Comparison of ENCODE assay signal across 8 cellular contexts in the genomic region with DNA sequence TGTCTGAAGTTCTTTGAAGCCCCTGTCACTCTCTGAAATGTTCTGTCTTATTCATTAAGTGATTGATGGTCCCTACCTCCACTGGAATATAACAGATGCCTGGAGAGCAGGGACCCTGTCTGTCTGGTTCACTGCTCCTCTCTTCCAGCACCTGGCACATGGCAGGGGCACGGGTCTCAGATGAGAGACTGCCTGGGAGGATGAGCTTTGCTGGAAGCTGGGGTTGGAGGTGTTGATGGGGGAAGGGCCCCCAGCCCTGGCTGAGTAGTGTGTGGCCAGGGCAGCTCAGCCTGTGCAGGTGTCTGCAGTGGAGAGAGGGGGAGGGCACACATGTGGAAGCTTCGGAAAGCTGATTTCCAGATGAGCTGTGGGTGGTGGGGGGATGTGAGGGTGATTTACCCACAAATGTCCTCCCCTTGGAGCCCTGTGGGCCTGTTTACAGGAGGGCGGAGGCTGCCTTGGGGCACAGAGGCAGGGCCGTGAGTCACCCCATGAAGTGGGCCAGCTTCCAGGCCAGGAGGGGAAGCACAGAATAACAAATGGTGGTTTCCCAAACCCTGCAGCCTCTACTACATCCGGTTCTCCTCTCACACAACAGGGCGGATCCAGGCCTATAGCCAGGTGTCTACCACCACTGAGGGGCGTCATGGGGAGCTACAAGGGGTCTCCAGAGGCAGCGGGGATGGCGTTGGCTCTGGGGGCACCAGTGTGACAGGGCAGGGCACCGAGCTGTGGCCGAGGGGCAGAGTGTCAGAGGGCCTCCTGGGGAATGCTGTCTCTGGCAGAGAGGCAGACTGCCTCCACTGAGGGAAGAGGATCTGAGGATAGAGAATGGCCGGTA. TPM values are rescaled to one million over a fixed set of nuclear protein-coding genes. Genes with fewer than 3 reads are reported as not detected.
DNase-seq lines count a peak whose midpoint lies in the region; ATAC-seq and TF ChIP-seq lines count a peak whose summit lies in the region.

No MANE protein-coding gene starts in this region.

- peak; percentile 81 for ATAC-seq in GM18861 (IDR thresholded peaks at IDR 0.05; ENCODE audit: unreplicated experiment)
- peak; percentile 85 for ATAC-seq in HG03039 (IDR thresholded peaks at IDR 0.05; ENCODE audit: unreplicated experiment)
- peak; percentile 97 to 98 for ATAC-seq in activated T-cell treated with anti-CD3 and anti-CD28 coated beads, Interleukin-2, amount 50 U/mL, for 4 hours

- TF ChIP-seq CTCF in AG04449 (IDR thresholded peaks at IDR 0.05; ENCODE audit: insufficient read depth, low read length, missing control alignments), result no peak
- TF ChIP-seq CTCF in foreskin fibroblast (IDR thresholded peaks at IDR 0.05; ENCODE audit: low read depth, low read length), result no peak

- DNase-seq in AG04449 (ENCODE audit: low read depth, low spot score) (peak; percentile 54), NCI-H69 (lab: John Stamatoyannopoulos, UW) (peak; percentile 99), foreskin fibroblast (peak; percentile 90 to 96), skeletal muscle cell (ENCODE audit: low read depth) (peak; percentile 62), NCI-H526 treated with DMSO at 0.1 percent for 48 hours (lab: John Stamatoyannopoulos, UW) (no peak)
- peak; percentile 16 for DNase-seq in activated T-cell treated with anti-CD3 and anti-CD28 coated beads, Interleukin-2, amount 50 U/mL, for 4 hours

- CTCF ChIA-PET in AG04449 (lab: Yijun Ruan, JAX), result interaction anchor here (1.1 to 13.9 kb wide), 10 partner anchors 10 to 86 kb away, joined by 3 to 128 read pairs (median 4); partner anchors contain the start of gene KRT7

- peaks cover 11% of the 10 kb centered on the region for H3K27me3 Mint-ChIP-seq in activated T-cell treated with anti-CD3 and anti-CD28 coated beads, Interleukin-2, amount 50 U/mL, for 4 hours (ENCODE audit: low read depth)

- H3K36me3 Mint-ChIP-seq in activated T-cell treated with anti-CD3 and anti-CD28 coated beads, Interleukin-2, amount 50 U/mL, for 4 hours (ENCODE audit: insufficient read depth), result no peaks in the 10 kb centered on the region

- H3K4me3 ChIP-seq in AG04449 (ENCODE audit: low read depth, low read length) (no peak overlapping the region), foreskin fibroblast (ENCODE audit: low read depth in 1 of 2, low read length in 2 of 2) (no peak overlapping the region), skeletal muscle cell (ENCODE audit: low read depth, low read length) (no peak overlapping the region)

- peak overlapping the region; percentile 59 for H3K4me3 Mint-ChIP-seq in activated T-cell treated with anti-CD3 and anti-CD28 coated beads, Interleukin-2, amount 50 U/mL, for 4 hours

- H3K4me1 Mint-ChIP-seq in activated T-cell treated with anti-CD3 and anti-CD28 coated beads, Interleukin-2, amount 50 U/mL, for 4 hours (ENCODE audit: low read depth), result peaks cover 19% of the 10 kb centered on the region

- POLR2A ChIA-PET in AG04449 (lab: Yijun Ruan, JAX), result interaction anchor here (0.7 to 1.4 kb wide), 4 partner anchors 11 to 630 kb away, joined by 3 to 5 read pairs (median 3); partner anchors contain the start of genes KRT7 and KRT80

- H3K9me3 Mint-ChIP-seq in activated T-cell treated with anti-CD3 and anti-CD28 coated beads, Interleukin-2, amount 50 U/mL, for 4 hours, result no peaks in the 10 kb centered on the region

RNA-seq across cellular contexts. Expression of gene KRT7, which starts 11.0 kb away (rescaled TPM):
- total RNA-seq in activated T-cell treated with anti-CD3 and anti-CD28 coated beads, Interleukin-2, amount 50 U/mL, for 4 hours, result 1 to 10 TPM; 1.2 to 2.1 (median 1.5) TPM

RNA-seq across cellular contexts. Expression of gene KRT86, which starts 30.5 kb away (rescaled TPM):
- not detected for total RNA-seq in activated T-cell treated with anti-CD3 and anti-CD28 coated beads, Interleukin-2, amount 50 U/mL, for 4 hours

RNA-seq across cellular contexts. Expression of gene KRT81, which starts 47.3 kb away (rescaled TPM):
- total RNA-seq in activated T-cell treated with anti-CD3 and anti-CD28 coated beads, Interleukin-2, amount 50 U/mL, for 4 hours, result under 1 TPM; 0.19 to 0.25 (median 0.24) TPM

RNA-seq across cellular contexts. Expression of gene KRT80, which starts 52.2 kb away (rescaled TPM):
- total RNA-seq in activated T-cell treated with anti-CD3 and anti-CD28 coated beads, Interleukin-2, amount 50 U/mL, for 4 hours, result under 1 TPM in 2 of 3 donors, not detected in 1; 0.05 to 0.08 TPM
